ENCODE assay signal across 8 cellular contexts in genomic region chr5:220008-220407, GRCh38. TPM values are rescaled to one million over a fixed set of nuclear protein-coding genes. Genes with fewer than 3 reads are reported as not detected.
A peak's percentile ranks its signal among the peaks of the same experiment; 100 is the strongest.
DNase-seq lines count a peak whose midpoint lies in the region; ATAC-seq and TF ChIP-seq lines count a peak whose summit lies in the region.

No MANE protein-coding gene starts in this region.

- H3K27ac ChIP-seq in GM23338 (ENCODE audit: low read depth): no peak overlapping the region
- peak overlapping the region; percentile 84 to 87 for H3K27ac ChIP-seq in mucosa of rectum (ENCODE audit: low read depth in 2 of 2, low read length in 2 of 2)

- peak overlapping the region; percentile 76 for H3K4me2 ChIP-seq in GM23338

- peaks cover 30% of the 10 kb centered on the region for H3K36me3 Mint-ChIP-seq in GM23338 (ENCODE audit: low read depth)
- peaks cover 17% of the 10 kb centered on the region for H3K36me3 Mint-ChIP-seq in activated naive CD8-positive, alpha-beta T cell treated with anti-CD3 and anti-CD28 coated beads, Interleukin-2, amount 10 ng/mL, durations not matched to agents 7 days and 5 days

- peaks cover 30% of the 10 kb centered on the region for H3K4me1 Mint-ChIP-seq in GM23338
- H3K4me1 Mint-ChIP-seq in activated naive CD8-positive, alpha-beta T cell treated with anti-CD3 and anti-CD28 coated beads, Interleukin-2, amount 10 ng/mL, durations not matched to agents 7 days and 5 days: peaks cover 39% of the 10 kb centered on the region

- no peaks in the 10 kb centered on the region for H3K9me3 ChIP-seq in mucosa of rectum (ENCODE audit: control insufficient read depth in 2 of 2, low read length in 2 of 2)

- H3K27ac Mint-ChIP-seq in GM23338: no peak overlapping the region
- peak overlapping the region; percentile 95 for H3K27ac Mint-ChIP-seq in activated naive CD8-positive, alpha-beta T cell treated with anti-CD3 and anti-CD28 coated beads, Interleukin-2, amount 10 ng/mL, durations not matched to agents 7 days and 5 days

- H3K9me3 Mint-ChIP-seq in GM23338: no peaks in the 10 kb centered on the region; the same call in 2 of the 3 replicates
- H3K9me3 Mint-ChIP-seq in activated naive CD8-positive, alpha-beta T cell treated with anti-CD3 and anti-CD28 coated beads, Interleukin-2, amount 10 ng/mL, durations not matched to agents 7 days and 5 days: no peaks in the 10 kb centered on the region

- no peaks in the 10 kb centered on the region for H3K27me3 ChIP-seq in GM23338 (ENCODE audit: insufficient read depth)
- no peaks in the 10 kb centered on the region for H3K27me3 ChIP-seq in mucosa of rectum (ENCODE audit: control insufficient read depth in 2 of 2, insufficient read depth in 2 of 2, low read length in 2 of 2)

- DNase-seq in CD1c-positive myeloid dendritic cell (ENCODE audit: extremely low spot score): peak; percentile 3
- DNase-seq in GM23338 (ENCODE audit: low spot score): no peak
- no peak for DNase-seq in activated naive CD8-positive, alpha-beta T cell treated with anti-CD3 and anti-CD28 coated beads, Interleukin-2, amount 10 ng/mL, durations not matched to agents 7 days and 5 days
- DNase-seq in G401 (ENCODE audit: low spot score): no peak
- DNase-seq in nucleus accumbens (lab: John Stamatoyannopoulos, UW): no peak
- DNase-seq in NCI-H510A (lab: John Stamatoyannopoulos, UW): no peak
- no peak for DNase-seq in GDM1 (lab: John Stamatoyannopoulos, UW)

- peaks cover 10% of the 10 kb centered on the region; the same call in 1 of the 2 replicates for H3K36me3 ChIP-seq in GM23338 (ENCODE audit: insufficient read depth)
- peaks cover 12 to 18% of the 10 kb centered on the region in 2 donors for H3K36me3 ChIP-seq in mucosa of rectum (ENCODE audit: control insufficient read depth in 2 of 2, insufficient read depth in 2 of 2, low read length in 2 of 2)

- POLR2A ChIA-PET in activated naive CD8-positive, alpha-beta T cell treated with anti-CD3 and anti-CD28 coated beads, Interleukin-2, amount 10 ng/mL, durations not matched to agents 7 days and 5 days (lab: Charles Lee): interaction anchor here (0.7 to 3.0 kb wide), 4 partner anchors 29 to 1581 kb away, joined by 3 to 20 read pairs (median 8); partner anchors contain the start of genes LRRC14B, NDUFS6 and PDCD6

- H4K20me1 ChIP-seq in GM23338 (replicated peaks; ENCODE audit: insufficient read depth): peaks cover 32% of the 10 kb centered on the region

- peak overlapping the region; percentile 96 for H3K4me3 Mint-ChIP-seq in GM23338
- H3K4me3 Mint-ChIP-seq in activated naive CD8-positive, alpha-beta T cell treated with anti-CD3 and anti-CD28 coated beads, Interleukin-2, amount 10 ng/mL, durations not matched to agents 7 days and 5 days: peak overlapping the region; percentile 96

- H3K9me2 ChIP-seq in GM23338 (ENCODE audit: insufficient read depth): no peaks in the 10 kb centered on the region

- no peaks in the 10 kb centered on the region for H3F3A ChIP-seq in GM23338 (replicated peaks; ENCODE audit: low read depth)

- H3K27me3 Mint-ChIP-seq in GM23338 (ENCODE audit: insufficient read depth, low read depth, poor library complexity): peaks cover 9% of the 10 kb centered on the region
- H3K27me3 Mint-ChIP-seq in activated naive CD8-positive, alpha-beta T cell treated with anti-CD3 and anti-CD28 coated beads, Interleukin-2, amount 10 ng/mL, durations not matched to agents 7 days and 5 days: no peaks in the 10 kb centered on the region

- no peak for TF ChIP-seq CTCF in GM23338 (conservative IDR thresholded peaks at IDR 0.05; ENCODE audit: low read depth in 2 of 2)

- H2AFZ ChIP-seq in GM23338: no peak overlapping the region

- H3K79me2 ChIP-seq in GM23338 (replicated peaks; ENCODE audit: insufficient read depth): peaks cover 61% of the 10 kb centered on the region

- H3K4me3 ChIP-seq in GM23338 (peak overlapping the region; percentile 84; the same call in 1 of the 2 replicates), mucosa of rectum (ENCODE audit: low read length in 2 of 2) (peak overlapping the region; percentile 78 to 87)

- in situ Hi-C loops in G401 (cut with HindIII; ENCODE audit: low sequenced_read_pairs): no loop called here

- H3K4me1 ChIP-seq in GM23338 (ENCODE audit: insufficient read depth): peaks cover 24% of the 10 kb centered on the region
- H3K4me1 ChIP-seq in mucosa of rectum (ENCODE audit: control insufficient read depth in 2 of 2, insufficient read depth in 2 of 2, low read length in 2 of 2): peaks cover 7 to 8% of the 10 kb centered on the region in 2 donors

- no peak for ATAC-seq in GM23338
- ATAC-seq in activated naive CD8-positive, alpha-beta T cell treated with anti-CD3 and anti-CD28 coated beads, Interleukin-2, amount 10 ng/mL, durations not matched to agents 7 days and 5 days (ENCODE audit: low read depth): no peak

- H3K9ac ChIP-seq in mucosa of rectum (ENCODE audit: low read depth in 1 of 2, low read length in 2 of 2): peak overlapping the region; percentile 82 to 95

TF ChIP-seq in GM23338, 12 proteins besides CTCF, POLR2A, EP300 and RAD21 (continues in another document):
- TF ChIP-seq EZH2phosphoT487 (IDR thresholded peaks at IDR 0.05; ENCODE audit: unreplicated experiment) (no peak), JUNB (IDR thresholded peaks at IDR 0.05; ENCODE audit: unreplicated experiment) (no peak)

RNA-seq across cellular contexts. Expression of gene SDHA, which starts 1.9 kb away (rescaled TPM):
- total RNA-seq in GM23338 (2014; rRNA removed; shearing (Covaris generic)): 62.2 and 71.3 TPM in 2 replicates
- polyA plus RNA-seq in GM23338 (2016; fragmentation: Nextera tagmentation; extraction: Ambion mirVana): 69.3 and 70.6 TPM in 2 replicates
- 100 to 1,000 TPM; 167 to 172 TPM for total RNA-seq in activated naive CD8-positive, alpha-beta T cell treated with anti-CD3 and anti-CD28 coated beads, Interleukin-2, amount 10 ng/mL, durations not matched to agents 7 days and 5 days
- total RNA-seq in G401 (2014; rRNA removed; shearing (Covaris generic)): 210 and 223 TPM in 2 replicates

RNA-seq across cellular contexts. Expression of gene CCDC127, which starts 2.1 kb away (rescaled TPM):
- total RNA-seq in GM23338 (2014; rRNA removed; shearing (Covaris generic)): 4.2 and 6.0 TPM in 2 replicates
- polyA plus RNA-seq in GM23338 (2016; fragmentation: Nextera tagmentation; extraction: Ambion mirVana): 7.2 and 7.3 TPM in 2 replicates
- 1 to 10 TPM; 6.2 to 7.8 TPM for total RNA-seq in activated naive CD8-positive, alpha-beta T cell treated with anti-CD3 and anti-CD28 coated beads, Interleukin-2, amount 10 ng/mL, durations not matched to agents 7 days and 5 days
- 3.5 and 5.8 TPM in 2 replicates for total RNA-seq in G401 (2014; rRNA removed; shearing (Covaris generic))

RNA-seq across cellular contexts. Expression of gene LRRC14B, which starts 28.7 kb away (rescaled TPM):
- total RNA-seq in GM23338 (2014; rRNA removed; shearing (Covaris generic)): not detected in 2 replicates
- polyA plus RNA-seq in GM23338 (2016; fragmentation: Nextera tagmentation; extraction: Ambion mirVana): not detected in 2 replicates
- under 1 TPM; 0.37 to 0.44 TPM for total RNA-seq in activated naive CD8-positive, alpha-beta T cell treated with anti-CD3 and anti-CD28 coated beads, Interleukin-2, amount 10 ng/mL, durations not matched to agents 7 days and 5 days
- not detected in 2 replicates for total RNA-seq in G401 (2014; rRNA removed; shearing (Covaris generic))

RNA-seq across cellular contexts. Expression of gene PDCD6, which starts 51.4 kb away (rescaled TPM):
- 80.6 and 80.9 TPM in 2 replicates for total RNA-seq in GM23338 (2014; rRNA removed; shearing (Covaris generic))
- polyA plus RNA-seq in GM23338 (2016; fragmentation: Nextera tagmentation; extraction: Ambion mirVana): 127 and 129 TPM in 2 replicates
- total RNA-seq in activated naive CD8-positive, alpha-beta T cell treated with anti-CD3 and anti-CD28 coated beads, Interleukin-2, amount 10 ng/mL, durations not matched to agents 7 days and 5 days: 10 to 100 TPM; 85.6 to 87.6 TPM
- total RNA-seq in G401 (2014; rRNA removed; shearing (Covaris generic)): 122 and 132 TPM in 2 replicates
